ENCODE assay signal across 27 cellular contexts in the genomic region with DNA sequence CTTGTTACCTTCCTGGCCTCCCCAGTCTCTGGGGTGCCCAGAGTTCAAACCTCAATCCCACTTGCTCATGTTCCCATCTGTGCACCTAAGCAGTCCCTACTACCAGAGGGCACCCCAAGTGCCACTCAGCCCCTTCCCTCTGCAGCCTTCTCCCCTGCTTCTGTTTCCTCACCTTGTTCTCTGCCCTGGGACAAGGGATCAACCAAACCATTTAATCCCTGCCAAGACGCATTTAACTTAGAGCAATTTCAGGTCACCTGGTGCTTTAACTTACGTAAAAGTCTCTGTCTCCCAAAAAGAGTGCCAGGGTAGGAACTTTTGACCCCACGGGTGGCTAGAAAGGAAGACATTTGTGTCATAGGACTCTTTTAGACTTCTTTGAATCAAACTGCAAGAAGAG.
"Had no signal": no experiment of that assay in that cellular context is flagged by ENCODE, and none has a peak within 500 bp of the region (broad histone marks: within the 10 kb centered on the region; RNA-seq: fewer than 3 reads in every experiment).

No MANE protein-coding gene starts in this region.

- H3K27ac Mint-ChIP-seq: stimulated activated effector memory CD8-positive, alpha-beta T cell treated with anti-CD3 and anti-CD28 coated beads, Interleukin-12 subunit alpha, Interleukin-12 subunit beta, amount 100 ng/mL, for 72 hours; stimulated activated memory B cell treated with anti-CD40 and anti-IgM and Interleukin-4, amounts not matched to agents 10 μg/mL and 1 μg/mL and 100 μg/mL, for 72 hours; stimulated activated naive B cell treated with anti-CD40 and anti-IgM and Interleukin-4, amounts not matched to agents 10 μg/mL and 1 μg/mL and 100 μg/mL, for 72 hours; stimulated activated naive CD8-positive, alpha-beta T cell treated with anti-CD3 and anti-CD28 coated beads, Interleukin-15, Interleukin-2, amounts not matched to agents 100 ng/mL and 50 ng/mL, for 24 hours; type B pancreatic cell had no signal

- H3K4me1 Mint-ChIP-seq: stimulated activated effector memory CD8-positive, alpha-beta T cell treated with anti-CD3 and anti-CD28 coated beads, Interleukin-12 subunit alpha, Interleukin-12 subunit beta, amount 100 ng/mL, for 72 hours; stimulated activated memory B cell treated with anti-CD40 and anti-IgM and Interleukin-4, amounts not matched to agents 10 μg/mL and 1 μg/mL and 100 μg/mL, for 72 hours; stimulated activated naive B cell treated with anti-CD40 and anti-IgM and Interleukin-4, amounts not matched to agents 10 μg/mL and 1 μg/mL and 100 μg/mL, for 72 hours had no signal

- H3K4me3 Mint-ChIP-seq: stimulated activated effector memory CD8-positive, alpha-beta T cell treated with anti-CD3 and anti-CD28 coated beads, Interleukin-12 subunit alpha, Interleukin-12 subunit beta, amount 100 ng/mL, for 72 hours; stimulated activated memory B cell treated with anti-CD40 and anti-IgM and Interleukin-4, amounts not matched to agents 10 μg/mL and 1 μg/mL and 100 μg/mL, for 72 hours; stimulated activated naive B cell treated with anti-CD40 and anti-IgM and Interleukin-4, amounts not matched to agents 10 μg/mL and 1 μg/mL and 100 μg/mL, for 72 hours; stimulated activated naive CD8-positive, alpha-beta T cell treated with anti-CD3 and anti-CD28 coated beads, Interleukin-15, Interleukin-2, amounts not matched to agents 100 ng/mL and 50 ng/mL, for 24 hours; type B pancreatic cell had no signal

- H3K4me1 ChIP-seq: stomach, suprapubic skin, testis, thyroid gland, tibial artery, tibial nerve, transverse colon, upper lobe of left lung, upper lobe of right lung, uterus, vagina had no signal

- H3K27ac ChIP-seq: stomach, suprapubic skin, testis, thoracic aorta, thyroid gland, tibial artery, tibial nerve, transverse colon, upper lobe of left lung, upper lobe of right lung, uterus, vagina had no signal

- H3K36me3 Mint-ChIP-seq: stimulated activated effector memory CD8-positive, alpha-beta T cell treated with anti-CD3 and anti-CD28 coated beads, Interleukin-12 subunit alpha, Interleukin-12 subunit beta, amount 100 ng/mL, for 72 hours; stimulated activated memory B cell treated with anti-CD40 and anti-IgM and Interleukin-4, amounts not matched to agents 10 μg/mL and 1 μg/mL and 100 μg/mL, for 72 hours; stimulated activated naive B cell treated with anti-CD40 and anti-IgM and Interleukin-4, amounts not matched to agents 10 μg/mL and 1 μg/mL and 100 μg/mL, for 72 hours; type B pancreatic cell had no signal

- H3K36me3 ChIP-seq: stomach, suprapubic skin, thoracic aorta, thyroid gland, tibial artery, tibial nerve, transverse colon, upper lobe of left lung, upper lobe of right lung, uterus, vagina had no signal

- H3K27me3 Mint-ChIP-seq: stimulated activated memory B cell treated with anti-CD40 and anti-IgM and Interleukin-4, amounts not matched to agents 10 μg/mL and 1 μg/mL and 100 μg/mL, for 72 hours had no signal

- ATAC-seq: stimulated activated effector memory CD8-positive, alpha-beta T cell treated with anti-CD3 and anti-CD28 coated beads, Interleukin-12 subunit alpha, Interleukin-12 subunit beta, amount 100 ng/mL, for 72 hours; stimulated activated memory B cell treated with anti-CD40 and anti-IgM and Interleukin-4, amounts not matched to agents 10 μg/mL and 1 μg/mL and 100 μg/mL, for 72 hours; stimulated activated naive B cell treated with anti-CD40 and anti-IgM and Interleukin-4, amounts not matched to agents 10 μg/mL and 1 μg/mL and 100 μg/mL, for 72 hours; stimulated activated naive CD8-positive, alpha-beta T cell treated with anti-CD3 and anti-CD28 coated beads, Interleukin-15, Interleukin-2, amounts not matched to agents 100 U/mL and 50 U/mL, for 24 hours; upper lobe of right lung had no signal

- H3K4me3 ChIP-seq: stomach, suprapubic skin, testis, thoracic aorta, thyroid gland, tibial artery, tibial nerve, transverse colon, upper lobe of left lung, upper lobe of right lung, uterus, vagina had no signal

- H3K9me3 ChIP-seq: stomach, suprapubic skin, testis, thoracic aorta, thyroid gland, tibial artery, tibial nerve, transverse colon, upper lobe of left lung, upper lobe of right lung, uterus, vagina had no signal

- DNase-seq: stimulated activated CD4-positive, alpha-beta T cell treated with anti-CD3 and anti-CD28 coated beads, Interleukin-2, amount 100 ng/mL, for 48 hours; stimulated activated CD4-positive, alpha-beta T cell treated with anti-CD3 and anti-CD28 coated beads, Interleukin-4, amount 100 ng/mL, for 1 hour; stimulated activated CD4-positive, alpha-beta T cell treated with anti-CD3 and anti-CD28 coated beads, Interleukin-4, amount 100 ng/mL, for 24 hours; stimulated activated CD4-positive, alpha-beta T cell treated with anti-CD3 and anti-CD28 coated beads, Interleukin-4, amount 100 ng/mL, for 4 hours; stimulated activated CD8-positive, alpha-beta memory T cell treated with anti-CD3 and anti-CD28 coated beads, Interleukin-4, amount 100 ng/mL, for 48 hours; stimulated activated naive B cell treated with anti-CD40 and anti-IgM and Interleukin-4, amounts not matched to agents 10 μg/mL and 1 μg/mL and 100 μg/mL, for 72 hours; stimulated activated naive CD4-positive, alpha-beta T cell; stimulated activated naive CD4-positive, alpha-beta T cell treated with Interleukin-2 at 50 U/mL for 16 hours; stimulated activated naive CD8-positive, alpha-beta T cell treated with anti-CD3 and anti-CD28 coated beads, Interleukin-15, Interleukin-2, amounts not matched to agents 100 U/mL and 50 U/mL, for 24 hours; stomach; substantia nigra; testis; thyroid gland; tibial artery; transverse colon; trophoblast cell; upper lobe of left lung; upper lobe of right lung; uterus had no signal

- H3K9me3 Mint-ChIP-seq: stimulated activated effector memory CD8-positive, alpha-beta T cell treated with anti-CD3 and anti-CD28 coated beads, Interleukin-12 subunit alpha, Interleukin-12 subunit beta, amount 100 ng/mL, for 72 hours; stimulated activated memory B cell treated with anti-CD40 and anti-IgM and Interleukin-4, amounts not matched to agents 10 μg/mL and 1 μg/mL and 100 μg/mL, for 72 hours; stimulated activated naive B cell treated with anti-CD40 and anti-IgM and Interleukin-4, amounts not matched to agents 10 μg/mL and 1 μg/mL and 100 μg/mL, for 72 hours; stimulated activated naive CD8-positive, alpha-beta T cell treated with anti-CD3 and anti-CD28 coated beads, Interleukin-15, Interleukin-2, amounts not matched to agents 100 ng/mL and 50 ng/mL, for 24 hours had no signal

- H3K27me3 ChIP-seq: stomach, suprapubic skin, testis, thyroid gland, tibial artery, tibial nerve, transverse colon, upper lobe of left lung, upper lobe of right lung, uterus, vagina had no signal
